In genomic region chr17:42667088-42667951, GRCh38 we compare ENCODE assay signal across 9 cellular contexts. TPM values are rescaled to one million over a fixed set of nuclear protein-coding genes. Genes with fewer than 3 reads are reported as not detected.
A peak's percentile ranks its signal among the peaks of the same experiment; 100 is the strongest.
DNase-seq lines count a peak whose midpoint lies in the region; ATAC-seq and TF ChIP-seq lines count a peak whose summit lies in the region.
"Had no signal": no experiment of that assay in that cellular context is flagged by ENCODE, and none has a peak within 500 bp of the region (broad histone marks: within the 10 kb centered on the region; RNA-seq: fewer than 3 reads in every experiment).

No MANE protein-coding gene starts in this region.

- POLR2A ChIA-PET in CD8-positive, alpha-beta T cell (lab: Charles Lee) = no interaction called here

- H3K27me3 ChIP-seq in colonic mucosa = no peaks in the 10 kb centered on the region
- no peaks in the 10 kb centered on the region for H3K27me3 ChIP-seq in lower lobe of right lung (ENCODE audit: low read depth)
- H3K27me3 ChIP-seq in CD8-positive, alpha-beta T cell (ENCODE audit: insufficient read depth, low read length) = peaks cover 12% of the 10 kb centered on the region

- no peak overlapping the region for H3K4me3 Mint-ChIP-seq in CD8-positive, alpha-beta T cell

- H3K4me1 Mint-ChIP-seq in CD8-positive, alpha-beta T cell (ENCODE audit: low read depth) = peaks cover 17% of the 10 kb centered on the region

- peaks cover 4% of the 10 kb centered on the region for H3K36me3 ChIP-seq in colonic mucosa
- peaks cover 73% of the 10 kb centered on the region for H3K36me3 ChIP-seq in lower lobe of right lung
- no peaks in the 10 kb centered on the region for H3K36me3 ChIP-seq in CD8-positive, alpha-beta T cell (ENCODE audit: insufficient read depth, low read length)

- H3K9me3 ChIP-seq in colonic mucosa (no peaks in the 10 kb centered on the region), lower lobe of right lung (no peaks in the 10 kb centered on the region)
- no peaks in the 10 kb centered on the region for H3K9me3 ChIP-seq in CD8-positive, alpha-beta T cell (ENCODE audit: low read length)

- no peaks in the 10 kb centered on the region for H3K9me3 Mint-ChIP-seq in CD8-positive, alpha-beta T cell

- H3K27ac ChIP-seq in 22Rv1 (peak overlapping the region; percentile 71), colonic mucosa (peak overlapping the region; percentile 61), lower lobe of right lung (peak overlapping the region; percentile 71)
- no peak overlapping the region for H3K27ac ChIP-seq in CD8-positive, alpha-beta T cell (ENCODE audit: low read depth, low read length)
- H3K27ac ChIP-seq: VCaP had no signal

- H3K4me3 ChIP-seq in LNCaP clone FGC (ENCODE audit: low read depth, low read length) (no peak overlapping the region), colonic mucosa (no peak overlapping the region), lower lobe of right lung (no peak overlapping the region)
- no peak overlapping the region for H3K4me3 ChIP-seq in CD8-positive, alpha-beta T cell (ENCODE audit: low read depth, low read length)

- H3K27me3 Mint-ChIP-seq in CD8-positive, alpha-beta T cell (ENCODE audit: low read depth) = peaks cover 15% of the 10 kb centered on the region

- H3K9ac ChIP-seq in colonic mucosa (ENCODE audit: low read depth in 2 of 2, low read length in 2 of 2) = no peak overlapping the region

- intact Hi-C loops in colonic mucosa (cut with DNase I) = no loop called here
- intact Hi-C loops in lower lobe of right lung (cut with DNase I) = no loop called here
- intact Hi-C loops in CD8-positive, alpha-beta T cell (cut with DNase I, micrococcal nuclease) = no loop called here

- no peak overlapping the region for H3K27ac Mint-ChIP-seq in CD8-positive, alpha-beta T cell

- peak; percentile 63 to 84 for ATAC-seq in lower lobe of right lung
- no peak for ATAC-seq in CD8-positive, alpha-beta T cell
- no peak for ATAC-seq in HG02852 (IDR thresholded peaks at IDR 0.05; ENCODE audit: unreplicated experiment)
- no peak for ATAC-seq in HG03354 (IDR thresholded peaks at IDR 0.05; ENCODE audit: poor library complexity, severe bottlenecking, unreplicated experiment)
- no peak for ATAC-seq in HG03039 (IDR thresholded peaks at IDR 0.05; ENCODE audit: unreplicated experiment)

- peak; percentile 56 for DNase-seq in LNCaP clone FGC (ENCODE audit: low read depth)
- DNase-seq in colonic mucosa = peak; percentile 76
- no peak for DNase-seq in lower lobe of right lung
- no peak for DNase-seq in CD8-positive, alpha-beta T cell

- H3K4me1 ChIP-seq in colonic mucosa = peaks cover 9% of the 10 kb centered on the region
- H3K4me1 ChIP-seq in lower lobe of right lung = peaks cover 46% of the 10 kb centered on the region
- H3K4me1 ChIP-seq in CD8-positive, alpha-beta T cell (ENCODE audit: insufficient read depth, low read length) = peaks cover 16% of the 10 kb centered on the region

- peaks cover 26% of the 10 kb centered on the region for H3K36me3 Mint-ChIP-seq in CD8-positive, alpha-beta T cell

- TF ChIP-seq CTCF in 22Rv1 (IDR thresholded peaks at IDR 0.05) (no peak), LNCaP clone FGC (IDR thresholded peaks at IDR 0.05; ENCODE audit: control insufficient read depth, extremely low read depth, insufficient read depth) (no peak), colonic mucosa (IDR thresholded peaks at IDR 0.05) (no peak), lower lobe of right lung (IDR thresholded peaks at IDR 0.05) (no peak)
- no peak for TF ChIP-seq CTCF in CD8-positive, alpha-beta T cell (IDR thresholded peaks at IDR 0.05)

- CTCF ChIA-PET in CD8-positive, alpha-beta T cell (lab: Charles Lee) = interaction anchor here (4.4 kb wide), 1 partner anchor 12 kb away, joined by 24 read pairs; the partner anchor contains the start of gene PLEKHH3

RNA-seq across cellular contexts. Expression of gene TUBG2, which starts 8.2 kb away (rescaled TPM):
- total RNA-seq in colonic mucosa (1 to 10 TPM; 5.6 to 7.7 TPM), lower lobe of right lung (16.8 TPM)
- total RNA-seq in CD8-positive, alpha-beta T cell = 10 to 100 TPM in 1 of 2 experiments, 1 to 10 TPM in 1; 7.4 to 10.6 TPM

RNA-seq across cellular contexts. Expression of gene PLEKHH3, which starts 9.5 kb away (rescaled TPM):
- total RNA-seq in colonic mucosa (10 to 100 TPM; 14.6 to 17.6 TPM), lower lobe of right lung (18.3 TPM)
- total RNA-seq in CD8-positive, alpha-beta T cell = under 1 TPM; 0.33 to 0.72 TPM

RNA-seq across cellular contexts. Expression of gene CCR10, which starts 14.3 kb away (rescaled TPM):
- under 1 TPM; 0.56 to 0.86 TPM for total RNA-seq in colonic mucosa
- total RNA-seq in lower lobe of right lung = 1.4 TPM
- total RNA-seq in CD8-positive, alpha-beta T cell = 1 to 10 TPM; 1.2 to 1.3 TPM

RNA-seq across cellular contexts. Expression of gene CNTNAP1, which starts 15.0 kb away (rescaled TPM):
- total RNA-seq in colonic mucosa (1 to 10 TPM; 1.5 to 5.0 TPM), lower lobe of right lung (9.0 TPM)
- 1 to 10 TPM; 1.1 to 1.6 TPM for total RNA-seq in CD8-positive, alpha-beta T cell

RNA-seq across cellular contexts. Expression of gene TUBG1, which starts 57.8 kb away (rescaled TPM):
- total RNA-seq in colonic mucosa (10 to 100 TPM; 32.3 to 86.9 TPM), lower lobe of right lung (30.3 TPM)
- total RNA-seq in CD8-positive, alpha-beta T cell = 1 to 10 TPM; 4.9 to 8.4 TPM

Comparison
In these comparisons a context has a peak if more than half of its experiments do, and no peak if none do; other contexts are left out.
1. DNase-seq: peak in LNCaP clone FGC (single experiment) and colonic mucosa (single experiment); none in lower lobe of right lung (single experiment) and CD8-positive, alpha-beta T cell (0 of 7).
2. ATAC-seq: peak in lower lobe of right lung (2 of 2); none in CD8-positive, alpha-beta T cell (single experiment), HG02852 (single experiment), HG03354 (single experiment) and HG03039 (single experiment).
3. RNA of gene PLEKHH3, which starts 9.5 kb away (total RNA-seq): 18.3 TPM in lower lobe of right lung (single experiment) and 14.6 to 17.6 TPM in colonic mucosa; 0.33 to 0.72 TPM in CD8-positive, alpha-beta T cell; every median in the first group is over 4 times any median in the second.